In genomic region chr2:233032551-233033320, GRCh38 we compare ENCODE assay signal across 1 cellular context.
TF ChIP-seq lines count a peak whose summit lies in the region.

Gene NEU2 (plus strand): TSS chr2:233032672. CDS start chr2:233032672, 0 bp downstream.

TF ChIP-seq in HepG2, 621 proteins besides CTCF, POLR2A, EP300 and RAD21:
- TF ChIP-seq SYNCRIP (IDR thresholded peaks at IDR 0.05; ENCODE audit: insufficient read depth, low read depth, low read length) (no peak), MED8 (CRISPR knock-in tag; IDR thresholded peaks at IDR 0.05; ENCODE audit: insufficient replicate concordance) (no peak), BCL6 (CRISPR knock-in tag; IDR thresholded peaks at IDR 0.05) (no peak), MIER3 (CRISPR knock-in tag; IDR thresholded peaks at IDR 0.05; ENCODE audit: borderline replicate concordance) (no peak), HNRNPK (IDR thresholded peaks at IDR 0.05; ENCODE audit: low read depth, low read length, poor library complexity, severe bottlenecking) (no peak), ZNF589 (CRISPR knock-in tag; conservative IDR thresholded peaks at IDR 0.05) (no peak), STAG1 (CRISPR knock-in tag; IDR thresholded peaks at IDR 0.05) (no peak), CAMTA2 (CRISPR knock-in tag; IDR thresholded peaks at IDR 0.05; ENCODE audit: borderline replicate concordance) (no peak), ZFYVE20 (CRISPR knock-in tag; IDR thresholded peaks at IDR 0.05; ENCODE audit: borderline replicate concordance, low read depth) (no peak)
